In genomic region chr5:133241179-133241728, GRCh38 we compare ENCODE assay signal across 11 cellular contexts.
A peak's percentile ranks its signal among the peaks of the same experiment; 100 is the strongest.
DNase-seq lines count a peak whose midpoint lies in the region; ATAC-seq, FAIRE-seq and TF ChIP-seq lines count a peak whose summit lies in the region.
"Had no signal": no experiment of that assay in that cellular context is flagged by ENCODE, and none has a peak within 500 bp of the region (broad histone marks: within the 10 kb centered on the region; RNA-seq: fewer than 3 reads in every experiment).

No MANE protein-coding gene starts in this region.

- no TSS peak for BruUV-seq in HCT116 (replicated peaks; lab: Mats Ljungman, UMichigan)
- no TSS peak for BruUV-seq in K562 (replicated peaks; lab: Mats Ljungman, UMichigan)
- no TSS peak for BruUV-seq in A673 (replicated peaks; lab: Mats Ljungman, UMichigan)

- H3K9ac ChIP-seq in HCT116 (ENCODE audit: low read length) (peak overlapping the region; percentile 44), OCI-LY3 (ENCODE audit: low read length) (no peak overlapping the region), K562 (ENCODE audit: insufficient read depth in 1 of 2, low read depth in 2 of 2, low read length in 2 of 2) (peak overlapping the region in 1 of 2 experiments; percentile 27; a peak in 2 of 4 replicates)

- TF ChIP-seq EP300 in K562 (IDR thresholded peaks at IDR 0.05; ENCODE audit: low read length), result no peak

- H3K4me2 ChIP-seq in HCT116 (ENCODE audit: low read length) (peak overlapping the region; percentile 75), OCI-LY3 (ENCODE audit: low read length) (peak overlapping the region; percentile 40), K562 (ENCODE audit: insufficient read depth, low read length) (peak overlapping the region; percentile 76; the same call in 1 of the 2 replicates)

- WGBS in K562 (ENCODE audit: insufficient coverage, low coverage, missing lambda C conversion rate), result 51% methylated on average over 4 of the region's 4 CpGs
- 43 to 70% (median 63%) methylated on average over 4 of the region's 4 CpGs for WGBS in spleen, 5 donors

- TF ChIP-seq RAD21 in HCT116 (IDR thresholded peaks at IDR 0.05; ENCODE audit: low read depth), result no peak
- no peak for TF ChIP-seq RAD21 in K562 (CRISPR knock-in tag; conservative IDR thresholded peaks at IDR 0.05 in 1 of 2, IDR thresholded peaks at IDR 0.05 in 1 of 2)

- in situ Hi-C loops in K562 (cut with MboI), result no loop called here

- TF ChIP-seq CTCF in HCT116 (IDR thresholded peaks at IDR 0.05 in 2 of 3, conservative IDR thresholded peaks at IDR 0.05 in 1 of 3; ENCODE audit: borderline replicate concordance in 1 of 3, insufficient read depth in 1 of 3, low read depth in 2 of 3, low read length in 2 of 3) (no peak), OCI-LY3 (IDR thresholded peaks at IDR 0.05; ENCODE audit: low read depth, low read length) (no peak), K562 (IDR thresholded peaks at IDR 0.05 in 2 of 3, conservative IDR thresholded peaks at IDR 0.05 in 1 of 3; ENCODE audit: insufficient read depth in 2 of 3, low read depth in 1 of 3, low read length in 3 of 3) (no peak), spleen (IDR thresholded peaks at IDR 0.05 in 8 of 11, conservative IDR thresholded peaks at IDR 0.05 in 3 of 11) (no peak), A673 (conservative IDR thresholded peaks at IDR 0.05; ENCODE audit: low read depth, low read length) (no peak)

- peak; percentile 44 for FAIRE-seq in K562 (lab: Jason Lieb, UNC)
- FAIRE-seq: frontal cortex had no signal

- peak overlapping the region in 1 of 2 experiments; percentile 35; a peak in 1 of 4 replicates for H3K4me3 ChIP-seq in HCT116 (replicated peaks in 1 of 2; ENCODE audit: low read depth in 1 of 2, low read length in 2 of 2)
- no peak overlapping the region for H3K4me3 ChIP-seq in OCI-LY3 (ENCODE audit: low read length)
- no peak overlapping the region for H3K4me3 ChIP-seq in K562
- no peak overlapping the region for H3K4me3 ChIP-seq in spleen
- H3K4me3 ChIP-seq in A673 (ENCODE audit: low read depth, low read length, poor library complexity, severe bottlenecking), result no peak overlapping the region
- H3K4me3 ChIP-seq: tibial artery had no signal

- no peak for ATAC-seq in HCT116
- no peak for ATAC-seq in K562
- no peak for ATAC-seq in HG03469 (IDR thresholded peaks at IDR 0.05; ENCODE audit: unreplicated experiment)
- no peak for ATAC-seq in GM21529 (IDR thresholded peaks at IDR 0.05; ENCODE audit: unreplicated experiment)

- POLR2A ChIA-PET in HCT116 (lab: Charles Lee) (interaction anchor here (1.3 to 1.6 kb wide), 2 partner anchors 14 to 110 kb away, joined by 5 to 7 read pairs; no protein-coding TSS in a partner anchor), K562 (lab: Yijun Ruan, JAX) (interaction anchor here (0.7 to 2.9 kb wide), 19 partner anchors 10 to 277 kb away, joined by 3 to 27 read pairs (median 4); partner anchors contain the start of gene HSPA4), A673 (lab: Charles Lee; ENCODE audit: low non-redundant PET) (no interaction called here)

- H4K20me1 ChIP-seq in HCT116 (ENCODE audit: insufficient read depth), result no peaks in the 10 kb centered on the region
- no peaks in the 10 kb centered on the region for H4K20me1 ChIP-seq in OCI-LY3 (ENCODE audit: insufficient read depth, low read length)
- no peaks in the 10 kb centered on the region for H4K20me1 ChIP-seq in K562 (replicated peaks; ENCODE audit: control insufficient read depth, insufficient read depth, low read length)

- H3K79me2 ChIP-seq in HCT116 (ENCODE audit: insufficient read depth, low read length) (no peaks in the 10 kb centered on the region), OCI-LY3 (ENCODE audit: low read length) (no peaks in the 10 kb centered on the region), K562 (ENCODE audit: control insufficient read depth, insufficient read depth, low read length) (no peaks in the 10 kb centered on the region)

- DNase-seq in HCT116 (ENCODE audit: low read depth, low spot score) (no peak), K562 (ENCODE audit: extremely low read depth in 1 of 4, low spot score in 3 of 4) (no peak), spleen (peak; percentile 53), A673 (ENCODE audit: low spot score) (no peak), NCI-H1092 treated with DMSO at 0.1 percent for 48 hours (lab: John Stamatoyannopoulos, UW) (no peak)

- TF ChIP-seq POLR2A in HCT116 (IDR thresholded peaks at IDR 0.05; ENCODE audit: borderline replicate concordance, extremely low read depth, insufficient read depth, insufficient read length) (no peak), K562 (conservative IDR thresholded peaks at IDR 0.05) (no peak), spleen (IDR thresholded peaks at IDR 0.05) (no peak)

- H3K9me2 ChIP-seq in HCT116 (ENCODE audit: insufficient read depth), result no peaks in the 10 kb centered on the region

- H3K4me1 ChIP-seq in HCT116 (ENCODE audit: control insufficient read depth in 1 of 2, insufficient read depth in 2 of 2, low read length in 2 of 2) (peaks cover 30 to 68% of the 10 kb centered on the region in 2 experiments), OCI-LY3 (ENCODE audit: low read length) (peaks cover 48% of the 10 kb centered on the region), K562 (replicated peaks in 1 of 2; ENCODE audit: control insufficient read depth in 2 of 2, insufficient read depth in 2 of 2, low read length in 2 of 2) (peaks cover 31 to 32% of the 10 kb centered on the region in 2 experiments), spleen (no peaks in the 10 kb centered on the region), A673 (ENCODE audit: insufficient read depth, low read length, poor library complexity, severe bottlenecking) (peaks cover 8% of the 10 kb centered on the region)
- H3K4me1 ChIP-seq: tibial artery had no signal

- RAD21 ChIA-PET in HCT116 (lab: Charles Lee; ENCODE audit: low non-redundant PET in 1 of 2, low total read pairs in 2 of 2, uncharacterized antibody in 2 of 2, unreplicated experiment in 2 of 2), result no interaction called here

- H3K36me3 ChIP-seq in HCT116 (ENCODE audit: control insufficient read depth in 1 of 2, insufficient read depth in 2 of 2, low read length in 2 of 2) (no peaks in the 10 kb centered on the region), OCI-LY3 (replicated peaks; ENCODE audit: low read depth, low read length) (no peaks in the 10 kb centered on the region), K562 (ENCODE audit: control insufficient read depth, insufficient read depth, low read length) (no peaks in the 10 kb centered on the region), spleen (no peaks in the 10 kb centered on the region), A673 (ENCODE audit: insufficient read depth, low read length, poor library complexity, severe bottlenecking) (no peaks in the 10 kb centered on the region)
- H3K36me3 ChIP-seq: tibial artery had no signal

- H3K9me3 ChIP-seq in HCT116 (ENCODE audit: control insufficient read depth in 1 of 2, insufficient read depth in 1 of 2, low read depth in 1 of 2, low read length in 2 of 2), result no peaks in the 10 kb centered on the region
- no peaks in the 10 kb centered on the region for H3K9me3 ChIP-seq in OCI-LY3 (ENCODE audit: insufficient read depth, low read length)
- H3K9me3 ChIP-seq in K562 (replicated peaks; ENCODE audit: control insufficient read depth, insufficient read depth, low read depth, low read length), result no peaks in the 10 kb centered on the region; the same call in 1 of the 2 replicates
- no peaks in the 10 kb centered on the region for H3K9me3 ChIP-seq in spleen
- no peaks in the 10 kb centered on the region for H3K9me3 ChIP-seq in A673 (ENCODE audit: low read depth, low read length, poor library complexity, severe bottlenecking)
- H3K9me3 ChIP-seq: tibial artery had no signal

- intact Hi-C loops in HCT116 (cut with micrococcal nuclease), result loop anchor here (10.0 kb wide), 1 partner anchor 856 kb away; no protein-coding TSS in a partner anchor
- intact Hi-C loops in K562 (cut with micrococcal nuclease), result no loop called here
- intact Hi-C loops in spleen (cut with DNase I; ENCODE audit: low total_unique reads), result no loop called here
- intact Hi-C loops in A673 (cut with micrococcal nuclease; ENCODE audit: unreplicated experiment), result no loop called here

- peak overlapping the region; percentile 40; the same call in 1 of the 2 replicates for H3K27ac ChIP-seq in HCT116 (ENCODE audit: low read depth, low read length)
- H3K27ac ChIP-seq in OCI-LY3 (ENCODE audit: low read length), result peak overlapping the region; percentile 51
- H3K27ac ChIP-seq in K562 (ENCODE audit: extremely low read depth, low read depth, low read length), result peak overlapping the region; percentile 79; the same call in 2 of the 3 replicates
- no peak overlapping the region for H3K27ac ChIP-seq in spleen
- no peak overlapping the region for H3K27ac ChIP-seq in A673 (ENCODE audit: low read depth, low read length, poor library complexity, severe bottlenecking)
- H3K27ac ChIP-seq: tibial artery, VCaP had no signal

- peak overlapping the region; percentile 51 for H2AFZ ChIP-seq in HCT116 (ENCODE audit: low read depth, low read length, poor library complexity, severe bottlenecking)
- H2AFZ ChIP-seq in OCI-LY3 (ENCODE audit: low read depth, low read length), result no peak overlapping the region
- H2AFZ ChIP-seq in K562 (ENCODE audit: low read depth, low read length), result peak overlapping the region; percentile 51

- H3K9me1 ChIP-seq in K562 (ENCODE audit: control insufficient read depth, insufficient read depth, low read length), result no peaks in the 10 kb centered on the region

- CTCF ChIA-PET in HCT116 (lab: Charles Lee), result no interaction called here
- CTCF ChIA-PET in K562 (lab: Yijun Ruan, JAX; ENCODE audit: low intra/inter-chr PET ratio), result interaction anchor here (0.6 kb wide), 1 partner anchor 297 kb away, joined by 5 read pairs; no protein-coding TSS in a partner anchor
- CTCF ChIA-PET in A673 (lab: Charles Lee), result no interaction called here

- H3K27me3 ChIP-seq in HCT116 (ENCODE audit: insufficient read depth, low read length) (no peaks in the 10 kb centered on the region), OCI-LY3 (ENCODE audit: low read depth, low read length) (no peaks in the 10 kb centered on the region; the same call in 1 of the 2 replicates), K562 (ENCODE audit: control insufficient read depth in 2 of 2, insufficient read depth in 2 of 2, low read length in 2 of 2) (peaks cover 0 to 7% of the 10 kb centered on the region in 2 experiments; a peak in 1 of 5 replicates), spleen (replicated peaks in 1 of 7) (no peaks in the 10 kb centered on the region), A673 (replicated peaks; ENCODE audit: insufficient read depth, low read depth, low read length, poor library complexity) (no peaks in the 10 kb centered on the region)
- H3K27me3 ChIP-seq: tibial artery had no signal

TF ChIP-seq in HCT116, 20 proteins besides CTCF, POLR2A, EP300 and RAD21 (continues in another document):
- TF ChIP-seq EZH2 (IDR thresholded peaks at IDR 0.05), result no peak
- TF ChIP-seq EZH2phosphoT487 (IDR thresholded peaks at IDR 0.05; ENCODE audit: borderline replicate concordance), result no peak
- TF ChIP-seq SRF (IDR thresholded peaks at IDR 0.05; ENCODE audit: low read depth), result no peak

Comparison
In these comparisons a context has a peak if more than half of its experiments do, and no peak if none do; other contexts are left out.
1. H3K27ac ChIP-seq: peak in HCT116 (single experiment), OCI-LY3 (single experiment) and K562 (single experiment); none in spleen (0 of 8) and A673 (single experiment).
2. Of the 22 proteins assayed by ChIP-seq in both K562 and HCT116: peak only in K562: ZFX; only in HCT116: none; in both: none; in neither: 21.
3. Peak in every context shown above with its lines, with median percentiles within 50 percentile points of each other: H3K4me2 ChIP-seq.